7 cellular contexts compared by ENCODE assay signal in genomic region chr4:159315879-159316278, GRCh38.
DNase-seq lines count a peak whose midpoint lies in the region; TF ChIP-seq lines count a peak whose summit lies in the region.
"Not testable (repeated sequence)": the region's sequence is repeated elsewhere in the genome, so short reads cannot be mapped to it uniquely, and the experiment has no call there.

No MANE protein-coding gene starts in this region.

- peak overlapping the region; percentile 30 for H3K9ac ChIP-seq in HUES6 (ENCODE audit: low read length)
- not testable (repeated sequence) for H3K9ac ChIP-seq in neural progenitor cell

- H3K27me3 Mint-ChIP-seq in activated naive CD4-positive, alpha-beta T cell treated with anti-CD3 and anti-CD28 coated beads for 36 hours (ENCODE audit: low read depth); neural progenitor cell (ENCODE audit: insufficient read depth, low read depth): not testable (repeated sequence)

- CTCF ChIA-PET in RWPE1 (lab: Yijun Ruan, JAX), result interaction anchor here (0.6 kb wide), 1 partner anchor 105 kb away, joined by 3 read pairs; no protein-coding TSS in a partner anchor
- CTCF ChIA-PET in activated naive CD4-positive, alpha-beta T cell treated with anti-CD3 and anti-CD28 coated beads for 36 hours (lab: Charles Lee), result interaction anchor here (1.2 kb wide), 1 partner anchor 48 kb away, joined by 3 read pairs; no protein-coding TSS in a partner anchor

- H3K27ac ChIP-seq in DOHH2 (ENCODE audit: low read depth, low read length); HUES6 (ENCODE audit: low read depth, low read length); RWPE1; neural progenitor cell: not testable (repeated sequence)

- not testable (repeated sequence) for H2AFZ ChIP-seq in neural progenitor cell (replicated peaks)

- peak; percentile 22 for TF ChIP-seq CTCF in DOHH2 (IDR thresholded peaks at IDR 0.05; ENCODE audit: low read depth, low read length, poor library complexity, severe bottlenecking)
- TF ChIP-seq CTCF in RWPE1 (conservative IDR thresholded peaks at IDR 0.05; ENCODE audit: low read depth), result peak; percentile 25; the same call in 1 of the 2 replicates
- TF ChIP-seq CTCF in neural progenitor cell (IDR thresholded peaks at IDR 0.05), result peak; percentile 42

- H3K27ac Mint-ChIP-seq in activated naive CD4-positive, alpha-beta T cell treated with anti-CD3 and anti-CD28 coated beads for 36 hours; neural progenitor cell: not testable (repeated sequence)

- not testable (repeated sequence) for H3K79me2 ChIP-seq in DOHH2 (ENCODE audit: control insufficient read depth, low read length); neural progenitor cell (ENCODE audit: low read depth)

- not testable (repeated sequence) for DNase-seq in RWPE1 (ENCODE audit: low spot score)
- DNase-seq in activated naive CD4-positive, alpha-beta T cell treated with anti-CD3 and anti-CD28 coated beads for 36 hours, result peak; percentile 11
- DNase-seq in fibroblast of gingiva (ENCODE audit: low read depth) (peak; percentile 2), iPS DF 4.7 (ENCODE audit: extremely low read depth, low spot score) (peak; percentile 36), neural progenitor cell (ENCODE audit: low spot score) (peak; percentile 15)

- H3K4me3 Mint-ChIP-seq in activated naive CD4-positive, alpha-beta T cell treated with anti-CD3 and anti-CD28 coated beads for 36 hours; neural progenitor cell: not testable (repeated sequence)

- not testable (repeated sequence) for H4K20me1 ChIP-seq in DOHH2 (ENCODE audit: control insufficient read depth, insufficient read depth, low read depth, low read length); neural progenitor cell (ENCODE audit: low read depth)

- H3K4me3 ChIP-seq in DOHH2 (ENCODE audit: low read length); HUES6 (ENCODE audit: low read depth, low read length); neural progenitor cell: not testable (repeated sequence)

- not testable (repeated sequence) for H3K27me3 ChIP-seq in DOHH2 (ENCODE audit: control insufficient read depth, low read length); HUES6 (ENCODE audit: control insufficient read depth, insufficient read depth, low read length); neural progenitor cell

- H3K9me3 ChIP-seq in DOHH2 (ENCODE audit: control insufficient read depth, insufficient read depth, low read length); HUES6 (ENCODE audit: control insufficient read depth, insufficient read depth, low read depth, low read length); neural progenitor cell (ENCODE audit: low read depth): not testable (repeated sequence)

- H3F3A ChIP-seq in DOHH2 (ENCODE audit: control insufficient read depth, insufficient read depth); neural progenitor cell (ENCODE audit: low read depth): not testable (repeated sequence)

- H3K4me1 ChIP-seq in DOHH2 (ENCODE audit: control insufficient read depth, low read length); HUES6 (ENCODE audit: control insufficient read depth, insufficient read depth, low read length); neural progenitor cell: not testable (repeated sequence)

- POLR2A ChIA-PET in RWPE1 (lab: Yijun Ruan, JAX; ENCODE audit: low non-redundant PET), result not testable (repeated sequence)

- intact Hi-C loops in activated naive CD4-positive, alpha-beta T cell treated with anti-CD3 and anti-CD28 coated beads for 36 hours (cut with micrococcal nuclease), result loop anchor here (5.0 kb wide), 1 partner anchor 459 kb away; no protein-coding TSS in a partner anchor

- H3K4me1 Mint-ChIP-seq in activated naive CD4-positive, alpha-beta T cell treated with anti-CD3 and anti-CD28 coated beads for 36 hours (ENCODE audit: low read depth); neural progenitor cell: not testable (repeated sequence)

- not testable (repeated sequence) for H3K9me2 ChIP-seq in DOHH2 (replicated peaks; ENCODE audit: control insufficient read depth, low read length)

- peaks cover 22% of the 10 kb centered on the region for H3K36me3 Mint-ChIP-seq in activated naive CD4-positive, alpha-beta T cell treated with anti-CD3 and anti-CD28 coated beads for 36 hours (ENCODE audit: low read depth)
- H3K36me3 Mint-ChIP-seq in neural progenitor cell, result peaks cover 19% of the 10 kb centered on the region

- not testable (repeated sequence) for H3K36me3 ChIP-seq in DOHH2 (ENCODE audit: control insufficient read depth, low read length); HUES6 (ENCODE audit: control insufficient read depth, insufficient read depth, low read length); neural progenitor cell

- H3K4me2 ChIP-seq in DOHH2 (ENCODE audit: low read length); neural progenitor cell: not testable (repeated sequence)

- H3K9me3 Mint-ChIP-seq in activated naive CD4-positive, alpha-beta T cell treated with anti-CD3 and anti-CD28 coated beads for 36 hours; neural progenitor cell: not testable (repeated sequence)
